1 cellular context compared by ENCODE assay signal in genomic region chr14:97218713-97219355, GRCh38.
TF ChIP-seq lines count a peak whose summit lies in the region.

No MANE protein-coding gene starts in this region.

TF ChIP-seq in WTC11, 78 proteins besides CTCF, POLR2A, EP300 and RAD21 (continued from another document):
- no peak for TF ChIP-seq ZNF138 (CRISPR knock-in tag; conservative IDR thresholded peaks at IDR 0.05)
- no peak for TF ChIP-seq GTF2I (CRISPR knock-in tag; conservative IDR thresholded peaks at IDR 0.05)
- TF ChIP-seq SOX15 (CRISPR knock-in tag; IDR thresholded peaks at IDR 0.05), result no peak
- no peak for TF ChIP-seq ZBTB21 (CRISPR knock-in tag; IDR thresholded peaks at IDR 0.05; ENCODE audit: borderline replicate concordance)
- no peak for TF ChIP-seq NFYB (CRISPR knock-in tag; conservative IDR thresholded peaks at IDR 0.05; ENCODE audit: low read depth)
- no peak for TF ChIP-seq EMX1 (CRISPR knock-in tag; IDR thresholded peaks at IDR 0.05)
- TF ChIP-seq AR (CRISPR knock-in tag; IDR thresholded peaks at IDR 0.05), result no peak
- no peak for TF ChIP-seq JUN (CRISPR knock-in tag; IDR thresholded peaks at IDR 0.05)
- TF ChIP-seq ZMAT4 (CRISPR knock-in tag; IDR thresholded peaks at IDR 0.05), result no peak
- TF ChIP-seq SP1 (CRISPR knock-in tag; conservative IDR thresholded peaks at IDR 0.05), result 0 out of 2 replicates have a peak, but pooled peaks have one; percentile 11
- peak; percentile 23; the same call in 1 of the 2 replicates for TF ChIP-seq FOXP1 (CRISPR knock-in tag; IDR thresholded peaks at IDR 0.05; ENCODE audit: borderline replicate concordance)
- no peak for TF ChIP-seq HMGA2 (CRISPR knock-in tag; IDR thresholded peaks at IDR 0.05)
- no peak for TF ChIP-seq ATF6 (CRISPR knock-in tag; IDR thresholded peaks at IDR 0.05)
- no peak for TF ChIP-seq ZSCAN18 (CRISPR knock-in tag; IDR thresholded peaks at IDR 0.05)
- TF ChIP-seq ZNF121 (CRISPR knock-in tag; IDR thresholded peaks at IDR 0.05), result no peak
- no peak for TF ChIP-seq TCF7 (CRISPR knock-in tag; IDR thresholded peaks at IDR 0.05; ENCODE audit: low read depth)
- no peak for TF ChIP-seq ZNF671 (CRISPR knock-in tag; IDR thresholded peaks at IDR 0.05)
- TF ChIP-seq ATF1 (CRISPR knock-in tag; IDR thresholded peaks at IDR 0.05), result no peak
- no peak for TF ChIP-seq NFE2L1 (CRISPR knock-in tag; IDR thresholded peaks at IDR 0.05)
- no peak for TF ChIP-seq USF2 (CRISPR knock-in tag; IDR thresholded peaks at IDR 0.05)
- no peak for TF ChIP-seq IRF1 (CRISPR knock-in tag; IDR thresholded peaks at IDR 0.05)
- no peak for TF ChIP-seq ATF2 (CRISPR knock-in tag; IDR thresholded peaks at IDR 0.05; ENCODE audit: borderline replicate concordance, low read depth)
- no peak for TF ChIP-seq IRF2 (CRISPR knock-in tag; IDR thresholded peaks at IDR 0.05; ENCODE audit: borderline replicate concordance, low read depth)
- 0 out of 2 replicates have a peak, but pooled peaks have one; percentile 23 for TF ChIP-seq CREM (CRISPR knock-in tag; IDR thresholded peaks at IDR 0.05)
- TF ChIP-seq ZNF416 (CRISPR knock-in tag; IDR thresholded peaks at IDR 0.05), result no peak
- TF ChIP-seq FOXJ3 (CRISPR knock-in tag; IDR thresholded peaks at IDR 0.05; ENCODE audit: borderline replicate concordance), result no peak
- no peak for TF ChIP-seq CBFB (CRISPR knock-in tag; IDR thresholded peaks at IDR 0.05; ENCODE audit: low read depth)
- TF ChIP-seq ZNF317 (CRISPR knock-in tag; IDR thresholded peaks at IDR 0.05; ENCODE audit: borderline replicate concordance, low read depth), result no peak
- no peak for TF ChIP-seq AFF4 (CRISPR knock-in tag; IDR thresholded peaks at IDR 0.05; ENCODE audit: borderline replicate concordance)
- no peak for TF ChIP-seq PRRX2 (CRISPR knock-in tag; IDR thresholded peaks at IDR 0.05)
- 0 out of 2 replicates have a peak, but pooled peaks have one; percentile 36 for TF ChIP-seq ZNF263 (CRISPR knock-in tag; IDR thresholded peaks at IDR 0.05; ENCODE audit: low read depth)
- peak; percentile 61 for TF ChIP-seq HMGXB4 (CRISPR knock-in tag; IDR thresholded peaks at IDR 0.05)
- no peak for TF ChIP-seq ATF3 (CRISPR knock-in tag; conservative IDR thresholded peaks at IDR 0.05)
- no peak for TF ChIP-seq GRHL2 (CRISPR knock-in tag; IDR thresholded peaks at IDR 0.05; ENCODE audit: insufficient replicate concordance, severe bottlenecking)
- TF ChIP-seq ZNF219 (CRISPR knock-in tag; IDR thresholded peaks at IDR 0.05; ENCODE audit: borderline replicate concordance), result no peak
- TF ChIP-seq TEAD4 (CRISPR knock-in tag; IDR thresholded peaks at IDR 0.05), result no peak; the same call in 1 of the 2 replicates
- no peak for TF ChIP-seq OVOL2 (CRISPR knock-in tag; IDR thresholded peaks at IDR 0.05; ENCODE audit: borderline replicate concordance)
- peak; percentile 59; the same call in 1 of the 2 replicates for TF ChIP-seq E2F5 (CRISPR knock-in tag; IDR thresholded peaks at IDR 0.05)
- peak; percentile 73 for TF ChIP-seq ZNF423 (CRISPR knock-in tag; IDR thresholded peaks at IDR 0.05)
- no peak for TF ChIP-seq ZNF281 (CRISPR knock-in tag; IDR thresholded peaks at IDR 0.05)
TF ChIP-seq in WTC11: peak in this region for 9.
